In genomic region chr7:116187400-116187799, GRCh38 we compare ENCODE assay signal across 34 cellular contexts.
"Had no signal": no experiment of that assay in that cellular context is flagged by ENCODE, and none has a peak within 500 bp of the region (broad histone marks: within the 10 kb centered on the region; RNA-seq: fewer than 3 reads in every experiment).

No MANE protein-coding gene starts in this region.

- H3K36me3 ChIP-seq: MG63 had no signal

- H3K27ac ChIP-seq: KMS-11 had no signal

- H3K4me3 ChIP-seq: MG63 had no signal

- H3K27me3 ChIP-seq: MG63 had no signal

- H3K9me3 ChIP-seq: MG63 had no signal

- DNase-seq: Karpas-422, Kasumi-1, MG63, MM.1S, MV-4-11, NCI-H1048, NCI-H1092, NCI-H1092 treated with DMSO at 0.1 percent for 48 hours, NCI-H1105, NCI-H1105 treated with DMSO at 0.1 percent for 48 hours, NCI-H1417, NCI-H1417 treated with DMSO at 0.1 percent for 48 hours, NCI-H1436, NCI-H1436 treated with DMSO at 0.1 percent for 48 hours, NCI-H146, NCI-H1694, NCI-H1694 treated with DMSO at 0.1 percent for 48 hours, NCI-H187, NCI-H187 treated with DMSO at 0.1 percent for 48 hours, NCI-H1930, NCI-H2029, NCI-H2029 treated with DMSO at 0.1 percent for 48 hours, NCI-H2081, NCI-H2081 treated with DMSO at 0.1 percent for 48 hours, NCI-H2107, NCI-H2171, NCI-H2171 treated with DMSO at 0.1 percent for 48 hours, NCI-H2227 treated with DMSO at 0.1 percent for 48 hours, NCI-H226, NCI-H345, NCI-H446, NCI-H446 treated with DMSO at 0.1 percent for 48 hours, NCI-H510A had no signal

- H3K9ac ChIP-seq: KMS-11 had no signal

- H3K4me2 ChIP-seq: KMS-11 had no signal
